In the genomic region with DNA sequence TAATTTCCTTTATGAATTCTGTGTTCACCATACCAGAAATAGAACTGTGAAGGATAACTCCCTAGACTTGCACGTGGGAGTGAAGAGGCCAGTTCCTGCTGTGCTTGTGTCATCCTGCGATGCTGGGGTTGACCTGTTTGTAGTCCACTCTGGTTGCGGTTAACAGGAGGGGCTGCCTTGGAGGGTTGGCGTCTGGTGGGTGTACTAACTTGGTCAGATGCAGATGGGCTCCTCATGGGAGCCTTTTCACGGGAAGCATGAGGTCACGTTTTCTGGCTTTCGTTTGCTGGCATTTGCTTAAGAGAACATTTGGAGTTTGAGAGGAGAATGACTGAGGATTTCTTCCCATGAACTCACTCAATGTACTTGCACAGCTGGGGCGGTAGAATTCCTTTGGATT, we compare ENCODE assay signal across 18 cellular contexts. TPM values are rescaled to one million over a fixed set of nuclear protein-coding genes. Genes with fewer than 3 reads are reported as not detected.
DNase-seq lines count a peak whose midpoint lies in the region; ATAC-seq and TF ChIP-seq lines count a peak whose summit lies in the region.
"Had no signal": no experiment of that assay in that cellular context is flagged by ENCODE, and none has a peak within 500 bp of the region (broad histone marks: within the 10 kb centered on the region; RNA-seq: fewer than 3 reads in every experiment).

No MANE protein-coding gene starts in this region.

- peak overlapping the region in 2 of 3 experiments; percentile 16 to 41; a peak in 2 of 7 replicates for H3K27ac Mint-ChIP-seq in H9
- H3K27ac Mint-ChIP-seq: CD4-positive, alpha-beta T cell had no signal

- WGBS in H9 (ENCODE audit: extremely low coverage, insufficient read length, low lambda C conversion rate) = no CpG with 5 or more reads among the region's 8 CpGs
- WGBS in testis, 2 donors = 49 to 51% methylated on average over 8 of the region's 8 CpGs

- H2BK120ac ChIP-seq in H9 (ENCODE audit: low read depth, low read length, poor library complexity, severe bottlenecking) = no peak overlapping the region

- no peak overlapping the region; the same call in 1 of the 2 replicates for H3K14ac ChIP-seq in H9 (ENCODE audit: insufficient read depth, low read length)

- peaks cover 7 to 11% of the 10 kb centered on the region in 2 experiments; a peak in 4 of 5 replicates for H3K9me3 Mint-ChIP-seq in H9
- H3K9me3 Mint-ChIP-seq: CD4-positive, alpha-beta T cell; stimulated activated effector memory CD8-positive, alpha-beta T cell treated with anti-CD3 and anti-CD28 coated beads, Interleukin-12 subunit alpha, Interleukin-12 subunit beta, amount 100 ng/mL, for 72 hours had no signal

- intact Hi-C loops in testis (cut with DNase I; ENCODE audit: low total_unique reads) = no loop called here
- intact Hi-C loops in lower lobe of right lung (cut with DNase I) = no loop called here

- no peak for TF ChIP-seq POLR2A in testis (IDR thresholded peaks at IDR 0.05)

- H4K5ac ChIP-seq in H9 (ENCODE audit: insufficient read length, low read depth, low read length) = no peak overlapping the region

- H3K9me3 ChIP-seq in H9 (ENCODE audit: control insufficient read depth, low read depth, low read length) (no peaks in the 10 kb centered on the region), testis (no peaks in the 10 kb centered on the region), lower lobe of right lung (no peaks in the 10 kb centered on the region)

- no peak overlapping the region for H3K4ac ChIP-seq in H9 (ENCODE audit: low read depth, low read length)

- H3K4me3 ChIP-seq in choroid plexus epithelial cell (ENCODE audit: low read depth, low read length) (no peak overlapping the region), testis (no peak overlapping the region), lower lobe of right lung (no peak overlapping the region)

- H3K4me1 ChIP-seq in H9 (ENCODE audit: insufficient read depth, low read length) (no peaks in the 10 kb centered on the region), testis (peaks cover 7% of the 10 kb centered on the region), lower lobe of right lung (peaks cover 34% of the 10 kb centered on the region)

- H3K79me1 ChIP-seq in H9 (ENCODE audit: insufficient read depth, low read depth, low read length, poor library complexity, severe bottlenecking) = peaks cover 3% of the 10 kb centered on the region

- no peak overlapping the region for H4K8ac ChIP-seq in H9 (replicated peaks; ENCODE audit: insufficient read length, low read depth, low read length)

- peaks cover 9 to 10% of the 10 kb centered on the region in 2 experiments for H3K4me1 Mint-ChIP-seq in H9

- peaks cover 6% of the 10 kb centered on the region; the same call in 1 of the 2 replicates for H3K79me2 ChIP-seq in H9 (ENCODE audit: insufficient read depth, low read length)

- no peak overlapping the region for H3T11ph ChIP-seq in H9 (ENCODE audit: low read length)

- H3K27me3 Mint-ChIP-seq in H9 (ENCODE audit: low read depth) = no peaks in the 10 kb centered on the region
- H3K27me3 Mint-ChIP-seq: CD4-positive, alpha-beta T cell had no signal

- no peak overlapping the region for H3K56ac ChIP-seq in H9 (ENCODE audit: insufficient read length, low read depth, low read length)

- TF ChIP-seq CTCF in H9 (conservative IDR thresholded peaks at IDR 0.05) (no peak), choroid plexus epithelial cell (conservative IDR thresholded peaks at IDR 0.05; ENCODE audit: low read depth, low read length) (no peak), testis (IDR thresholded peaks at IDR 0.05) (no peak), lower lobe of right lung (IDR thresholded peaks at IDR 0.05) (no peak)

- H3K18ac ChIP-seq in H9 (ENCODE audit: insufficient read length, low read depth, low read length) = no peak overlapping the region

- H3K36me3 Mint-ChIP-seq in H9 (ENCODE audit: insufficient read depth in 1 of 3, low read depth in 3 of 3) = peaks cover 36 to 47% (median 43%) of the 10 kb centered on the region in 3 experiments

- H4K91ac ChIP-seq in H9 (ENCODE audit: insufficient read length, low read depth, low read length) = no peak overlapping the region

- H2BK5ac ChIP-seq in H9 (ENCODE audit: insufficient read length, low read length) = no peak overlapping the region

- H2BK15ac ChIP-seq in H9 (ENCODE audit: low read depth, low read length) = no peak overlapping the region

- H2BK20ac ChIP-seq in H9 (ENCODE audit: low read depth, low read length, poor library complexity, severe bottlenecking) = no peak overlapping the region

- DNase-seq in H9 (no peak), choroid plexus epithelial cell (ENCODE audit: low read depth) (peak; percentile 99), inferior parietal cortex (ENCODE audit: extremely low spot score) (peak; percentile 34), testis (peak; percentile 45), activated gamma-delta T cell treated with Interleukin-2 at 50 U/mL for 16 hours (no peak), lower lobe of right lung (no peak), putamen (ENCODE audit: low spot score) (no peak)
- DNase-seq: activated CD4-positive, CD25-positive, alpha-beta regulatory T cell; activated naive CD4-positive, alpha-beta T cell treated with anti-CD3 and anti-CD28 coated beads, Interleukin-2, amount 50 U/mL, for 16 hours; CD4-positive, alpha-beta T cell; NCI-H146; NCI-H524; stimulated activated CD4-positive, alpha-beta T cell treated with anti-CD3 and anti-CD28 coated beads, Interleukin-4, amount 100 ng/mL, for 24 hours; T-helper 1 cell had no signal

- H3K36me3 ChIP-seq in testis (ENCODE audit: low read depth, missing control alignments) (no peaks in the 10 kb centered on the region), lower lobe of right lung (peaks cover 44% of the 10 kb centered on the region)

- no peaks in the 10 kb centered on the region for H4K20me1 ChIP-seq in H9 (ENCODE audit: control insufficient read depth, insufficient read depth, insufficient read length)

- ATAC-seq in lower lobe of right lung (no peak), HG02981 (IDR thresholded peaks at IDR 0.05; ENCODE audit: unreplicated experiment) (no peak)
- ATAC-seq: stimulated activated effector memory CD8-positive, alpha-beta T cell treated with anti-CD3 and anti-CD28 coated beads, Interleukin-12 subunit alpha, Interleukin-12 subunit beta, amount 100 ng/mL, for 72 hours had no signal

- no peak overlapping the region for H3K27ac ChIP-seq in H9 (ENCODE audit: insufficient read length, low read depth, low read length)
- no peak overlapping the region for H3K27ac ChIP-seq in testis
- H3K27ac ChIP-seq in lower lobe of right lung = no peak overlapping the region
- H3K27ac ChIP-seq: HL-60, KMS-11 had no signal

- no peak overlapping the region for H3K4me2 ChIP-seq in H9 (ENCODE audit: insufficient read depth, insufficient read length, low read length)
- H3K4me2 ChIP-seq: KMS-11 had no signal

- no peaks in the 10 kb centered on the region for H3K23me2 ChIP-seq in H9 (ENCODE audit: insufficient read length, low read depth, low read length, poor library complexity, severe bottlenecking)

- no peak overlapping the region for H2AFZ ChIP-seq in H9 (ENCODE audit: low read length)

- H3K4me3 Mint-ChIP-seq in H9 = no peak overlapping the region
- H3K4me3 Mint-ChIP-seq: CD4-positive, alpha-beta T cell; stimulated activated effector memory CD8-positive, alpha-beta T cell treated with anti-CD3 and anti-CD28 coated beads, Interleukin-12 subunit alpha, Interleukin-12 subunit beta, amount 100 ng/mL, for 72 hours had no signal

- no peaks in the 10 kb centered on the region for H3K27me3 ChIP-seq in H9 (ENCODE audit: insufficient read depth, low read length)
- H3K27me3 ChIP-seq in testis = no peaks in the 10 kb centered on the region
- H3K27me3 ChIP-seq in lower lobe of right lung (ENCODE audit: low read depth) = no peaks in the 10 kb centered on the region

- H3K9ac ChIP-seq in H9 (ENCODE audit: extremely low read depth, insufficient read length, low read length) = no peak overlapping the region
- H3K9ac ChIP-seq: KMS-11 had no signal

- H3K23ac ChIP-seq in H9 (ENCODE audit: insufficient read length, low read depth, low read length) = no peak overlapping the region

- no peak overlapping the region for H2BK12ac ChIP-seq in H9 (ENCODE audit: insufficient read length, low read depth, low read length)

- H2AK5ac ChIP-seq in H9 (ENCODE audit: insufficient read length, low read length) = no peak overlapping the region

RNA-seq across cellular contexts. Expression of a gene that starts 41.2 kb away (rescaled TPM):
- total RNA-seq in H9 (2021) (62.9 and 66.7 TPM in 2 replicates), testis (100 to 1,000 TPM in 1 of 2 donors, 10 to 100 TPM in 1; 84.6 to 109 TPM), lower lobe of right lung (156 TPM)
- 47.3 TPM for polyA plus RNA-seq in testis (ENCODE audit: insufficient read depth, low read depth, low replicate concordance)

Comparison
In these comparisons a context has a peak if more than half of its experiments do, and no peak if none do; other contexts are left out.
1. DNase-seq: peak in choroid plexus epithelial cell (single experiment), inferior parietal cortex (single experiment) and testis (single experiment); none in H9 (single experiment), activated gamma-delta T cell treated with Interleukin-2 at 50 U/mL for 16 hours (single experiment), lower lobe of right lung (single experiment) and putamen (single experiment).